ENCODE assay signal across 1 cellular context in genomic region chr2:241302083-241302482, GRCh38.
TF ChIP-seq lines count a peak whose summit lies in the region.

No MANE protein-coding gene starts in this region.

TF ChIP-seq in HepG2, 621 proteins besides CTCF, POLR2A, EP300 and RAD21:
- no peak for TF ChIP-seq HNRNPLL (IDR thresholded peaks at IDR 0.05; ENCODE audit: low read depth, low read length, poor library complexity, severe bottlenecking)
- TF ChIP-seq ZNF12 (CRISPR knock-in tag; IDR thresholded peaks at IDR 0.05): no peak
- no peak for TF ChIP-seq ZNF251 (CRISPR knock-in tag; IDR thresholded peaks at IDR 0.05)
- TF ChIP-seq ZEB1 (IDR thresholded peaks at IDR 0.05; ENCODE audit: insufficient replicate concordance, low read depth): peak; percentile 79
- no peak for TF ChIP-seq SP1 (IDR thresholded peaks at IDR 0.05)
- TF ChIP-seq SP1 (CRISPR knock-in tag; IDR thresholded peaks at IDR 0.05): 0 out of 2 replicates have a peak, but pooled peaks have one; percentile 5
- TF ChIP-seq, protein P1, sequence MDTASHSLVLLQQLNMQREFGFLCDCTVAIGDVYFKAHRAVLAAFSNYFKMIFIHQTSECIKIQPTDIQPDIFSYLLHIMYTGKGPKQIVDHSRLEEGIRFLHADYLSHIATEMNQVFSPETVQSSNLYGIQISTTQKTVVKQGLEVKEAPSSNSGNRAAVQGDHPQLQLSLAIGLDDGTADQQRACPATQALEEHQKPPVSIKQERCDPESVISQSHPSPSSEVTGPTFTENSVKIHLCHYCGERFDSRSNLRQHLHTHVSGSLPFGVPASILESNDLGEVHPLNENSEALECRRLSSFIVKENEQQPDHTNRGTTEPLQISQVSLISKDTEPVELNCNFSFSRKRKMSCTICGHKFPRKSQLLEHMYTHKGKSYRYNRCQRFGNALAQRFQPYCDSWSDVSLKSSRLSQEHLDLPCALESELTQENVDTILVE (CRISPR knock-in tag; IDR thresholded peaks at IDR 0.05): no peak
- peak; percentile 57 for TF ChIP-seq ZNF18 (CRISPR knock-in tag; IDR thresholded peaks at IDR 0.05; ENCODE audit: insufficient replicate concordance)
- TF ChIP-seq, protein P2, sequence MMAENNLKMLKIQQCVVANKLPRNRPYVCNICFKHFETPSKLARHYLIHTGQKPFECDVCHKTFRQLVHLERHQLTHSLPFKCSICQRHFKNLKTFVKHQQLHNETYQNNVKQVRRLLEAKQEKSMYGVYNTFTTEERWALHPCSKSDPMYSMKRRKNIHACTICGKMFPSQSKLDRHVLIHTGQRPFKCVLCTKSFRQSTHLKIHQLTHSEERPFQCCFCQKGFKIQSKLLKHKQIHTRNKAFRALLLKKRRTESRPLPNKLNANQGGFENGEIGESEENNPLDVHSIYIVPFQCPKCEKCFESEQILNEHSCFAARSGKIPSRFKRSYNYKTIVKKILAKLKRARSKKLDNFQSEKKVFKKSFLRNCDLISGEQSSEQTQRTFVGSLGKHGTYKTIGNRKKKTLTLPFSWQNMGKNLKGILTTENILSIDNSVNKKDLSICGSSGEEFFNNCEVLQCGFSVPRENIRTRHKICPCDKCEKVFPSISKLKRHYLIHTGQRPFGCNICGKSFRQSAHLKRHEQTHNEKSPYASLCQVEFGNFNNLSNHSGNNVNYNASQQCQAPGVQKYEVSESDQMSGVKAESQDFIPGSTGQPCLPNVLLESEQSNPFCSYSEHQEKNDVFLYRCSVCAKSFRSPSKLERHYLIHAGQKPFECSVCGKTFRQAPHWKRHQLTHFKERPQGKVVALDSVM (CRISPR knock-in tag; IDR thresholded peaks at IDR 0.05): peak; percentile 74; the same call in 1 of the 2 replicates
- no peak for TF ChIP-seq IRX3 (CRISPR knock-in tag; IDR thresholded peaks at IDR 0.05; ENCODE audit: borderline replicate concordance, low read depth)
- TF ChIP-seq DMAP1 (CRISPR knock-in tag; IDR thresholded peaks at IDR 0.05): no peak
- TF ChIP-seq ZMYM2 (CRISPR knock-in tag; IDR thresholded peaks at IDR 0.05): 0 out of 2 replicates have a peak, but pooled peaks have one; percentile 60
- no peak for TF ChIP-seq ZNF747 (CRISPR knock-in tag; IDR thresholded peaks at IDR 0.05; ENCODE audit: borderline replicate concordance)
- no peak for TF ChIP-seq FOXP1 (IDR thresholded peaks at IDR 0.05)
- 0 out of 2 replicates have a peak, but pooled peaks have one; percentile 45 for TF ChIP-seq FOXP1 (CRISPR knock-in tag; IDR thresholded peaks at IDR 0.05)
- peak; percentile 47; the same call in 1 of the 2 replicates for TF ChIP-seq HNF4G (IDR thresholded peaks at IDR 0.05; ENCODE audit: borderline replicate concordance, low read depth, low read length)
- TF ChIP-seq HNF4G (CRISPR knock-in tag; IDR thresholded peaks at IDR 0.05; ENCODE audit: borderline replicate concordance, low read depth): no peak
- TF ChIP-seq NKX3-1 (CRISPR knock-in tag; IDR thresholded peaks at IDR 0.05): no peak
- TF ChIP-seq KLF12 (CRISPR knock-in tag; IDR thresholded peaks at IDR 0.05; ENCODE audit: borderline replicate concordance): no peak
- no peak for TF ChIP-seq KLF13 (CRISPR knock-in tag; IDR thresholded peaks at IDR 0.05)
- TF ChIP-seq SAP130 (CRISPR knock-in tag; IDR thresholded peaks at IDR 0.05; ENCODE audit: low read depth): 0 out of 2 replicates have a peak, but pooled peaks have one; percentile 2
- no peak for TF ChIP-seq DNMT1 (CRISPR knock-in tag; IDR thresholded peaks at IDR 0.05)
- TF ChIP-seq THYN1 (CRISPR knock-in tag; IDR thresholded peaks at IDR 0.05; ENCODE audit: borderline replicate concordance, low read depth): no peak
- TF ChIP-seq, protein P3, sequence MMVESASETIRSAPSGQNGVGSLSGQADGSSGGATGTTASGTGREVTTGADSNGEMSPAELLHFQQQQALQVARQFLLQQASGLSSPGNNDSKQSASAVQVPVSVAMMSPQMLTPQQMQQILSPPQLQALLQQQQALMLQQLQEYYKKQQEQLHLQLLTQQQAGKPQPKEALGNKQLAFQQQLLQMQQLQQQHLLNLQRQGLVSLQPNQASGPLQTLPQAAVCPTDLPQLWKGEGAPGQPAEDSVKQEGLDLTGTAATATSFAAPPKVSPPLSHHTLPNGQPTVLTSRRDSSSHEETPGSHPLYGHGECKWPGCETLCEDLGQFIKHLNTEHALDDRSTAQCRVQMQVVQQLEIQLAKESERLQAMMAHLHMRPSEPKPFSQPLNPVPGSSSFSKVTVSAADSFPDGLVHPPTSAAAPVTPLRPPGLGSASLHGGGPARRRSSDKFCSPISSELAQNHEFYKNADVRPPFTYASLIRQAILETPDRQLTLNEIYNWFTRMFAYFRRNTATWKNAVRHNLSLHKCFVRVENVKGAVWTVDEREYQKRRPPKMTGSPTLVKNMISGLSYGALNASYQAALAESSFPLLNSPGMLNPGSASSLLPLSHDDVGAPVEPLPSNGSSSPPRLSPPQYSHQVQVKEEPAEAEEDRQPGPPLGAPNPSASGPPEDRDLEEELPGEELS (CRISPR knock-in tag; IDR thresholded peaks at IDR 0.05): 0 out of 2 replicates have a peak, but pooled peaks have one; percentile 36
- TF ChIP-seq ZNF557 (CRISPR knock-in tag; IDR thresholded peaks at IDR 0.05): no peak
- TF ChIP-seq HHEX (CRISPR knock-in tag; IDR thresholded peaks at IDR 0.05): peak; percentile 35; the same call in 1 of the 2 replicates
- TF ChIP-seq TBX3 (IDR thresholded peaks at IDR 0.05; ENCODE audit: borderline replicate concordance): peak; percentile 20; the same call in 1 of the 2 replicates
- no peak for TF ChIP-seq FIP1L1 (IDR thresholded peaks at IDR 0.05; ENCODE audit: borderline replicate concordance, insufficient read depth, low read depth, low read length)
- no peak for TF ChIP-seq NFYB (CRISPR knock-in tag; IDR thresholded peaks at IDR 0.05)
- peak; percentile 55; the same call in 1 of the 2 replicates for TF ChIP-seq ZNF460 (CRISPR knock-in tag; IDR thresholded peaks at IDR 0.05; ENCODE audit: borderline replicate concordance)
- TF ChIP-seq ISX (CRISPR knock-in tag; conservative IDR thresholded peaks at IDR 0.05): no peak
- no peak for TF ChIP-seq ZNF556 (CRISPR knock-in tag; IDR thresholded peaks at IDR 0.05; ENCODE audit: borderline replicate concordance)
- TF ChIP-seq ETV6 (CRISPR knock-in tag; conservative IDR thresholded peaks at IDR 0.05): no peak
- no peak for TF ChIP-seq NR2C2 (CRISPR knock-in tag; IDR thresholded peaks at IDR 0.05; ENCODE audit: borderline replicate concordance)
- TF ChIP-seq POGZ (CRISPR knock-in tag; IDR thresholded peaks at IDR 0.05): peak; percentile 52; the same call in 1 of the 2 replicates
- TF ChIP-seq, protein P4, sequence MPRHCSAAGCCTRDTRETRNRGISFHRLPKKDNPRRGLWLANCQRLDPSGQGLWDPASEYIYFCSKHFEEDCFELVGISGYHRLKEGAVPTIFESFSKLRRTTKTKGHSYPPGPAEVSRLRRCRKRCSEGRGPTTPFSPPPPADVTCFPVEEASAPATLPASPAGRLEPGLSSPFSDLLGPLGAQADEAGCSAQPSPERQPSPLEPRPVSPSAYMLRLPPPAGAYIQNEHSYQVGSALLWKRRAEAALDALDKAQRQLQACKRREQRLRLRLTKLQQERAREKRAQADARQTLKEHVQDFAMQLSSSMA (CRISPR knock-in tag; IDR thresholded peaks at IDR 0.05): no peak
- TF ChIP-seq ZFX (CRISPR knock-in tag; IDR thresholded peaks at IDR 0.05; ENCODE audit: low read depth): 0 out of 2 replicates have a peak, but pooled peaks have one; percentile 7
- no peak for TF ChIP-seq TOPORS (CRISPR knock-in tag; IDR thresholded peaks at IDR 0.05)
- 0 out of 2 replicates have a peak, but pooled peaks have one; percentile 24 for TF ChIP-seq ZMYM4 (CRISPR knock-in tag; IDR thresholded peaks at IDR 0.05)
- TF ChIP-seq HNF4A (CRISPR knock-in tag; IDR thresholded peaks at IDR 0.05): peak; percentile 87
- no peak for TF ChIP-seq ZNF749 (CRISPR knock-in tag; IDR thresholded peaks at IDR 0.05; ENCODE audit: borderline replicate concordance)
- no peak for TF ChIP-seq IKZF4 (CRISPR knock-in tag; IDR thresholded peaks at IDR 0.05; ENCODE audit: borderline replicate concordance, low read depth, not compliant biosample characterization)
- TF ChIP-seq ESRRA (CRISPR knock-in tag; IDR thresholded peaks at IDR 0.05; ENCODE audit: low read depth): 0 out of 2 replicates have a peak, but pooled peaks have one; percentile 14
- TF ChIP-seq HOXA3 (CRISPR knock-in tag; IDR thresholded peaks at IDR 0.05): peak; percentile 33; the same call in 1 of the 2 replicates
- TF ChIP-seq YEATS4 (CRISPR knock-in tag; IDR thresholded peaks at IDR 0.05; ENCODE audit: borderline replicate concordance): 0 out of 2 replicates have a peak, but pooled peaks have one; percentile 31
- TF ChIP-seq NR2F2 (IDR thresholded peaks at IDR 0.05; ENCODE audit: borderline replicate concordance, low read depth): no peak
- TF ChIP-seq SALL1 (CRISPR knock-in tag; IDR thresholded peaks at IDR 0.05): 0 out of 2 replicates have a peak, but pooled peaks have one; percentile 22
- no peak for TF ChIP-seq NPAS2 (CRISPR knock-in tag; IDR thresholded peaks at IDR 0.05; ENCODE audit: borderline replicate concordance)
- TF ChIP-seq PAXIP1 (CRISPR knock-in tag; conservative IDR thresholded peaks at IDR 0.05): peak; percentile 56
- TF ChIP-seq ATF5 (CRISPR knock-in tag; IDR thresholded peaks at IDR 0.05; ENCODE audit: low read depth): no peak
- TF ChIP-seq, protein P5, sequence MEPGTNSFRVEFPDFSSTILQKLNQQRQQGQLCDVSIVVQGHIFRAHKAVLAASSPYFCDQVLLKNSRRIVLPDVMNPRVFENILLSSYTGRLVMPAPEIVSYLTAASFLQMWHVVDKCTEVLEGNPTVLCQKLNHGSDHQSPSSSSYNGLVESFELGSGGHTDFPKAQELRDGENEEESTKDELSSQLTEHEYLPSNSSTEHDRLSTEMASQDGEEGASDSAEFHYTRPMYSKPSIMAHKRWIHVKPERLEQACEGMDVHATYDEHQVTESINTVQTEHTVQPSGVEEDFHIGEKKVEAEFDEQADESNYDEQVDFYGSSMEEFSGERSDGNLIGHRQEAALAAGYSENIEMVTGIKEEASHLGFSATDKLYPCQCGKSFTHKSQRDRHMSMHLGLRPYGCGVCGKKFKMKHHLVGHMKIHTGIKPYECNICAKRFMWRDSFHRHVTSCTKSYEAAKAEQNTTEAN (CRISPR knock-in tag; conservative IDR thresholded peaks at IDR 0.05): 0 out of 2 replicates have a peak, but pooled peaks have one; percentile 57
- TF ChIP-seq CCAR2 (optimal IDR thresholded peaks at IDR 0.05; ENCODE audit: low read depth, low read length): no peak
- TF ChIP-seq TBX2 (CRISPR knock-in tag; IDR thresholded peaks at IDR 0.05; ENCODE audit: borderline replicate concordance): peak; percentile 73; the same call in 1 of the 2 replicates
- TF ChIP-seq PBX3 (CRISPR knock-in tag; IDR thresholded peaks at IDR 0.05; ENCODE audit: borderline replicate concordance): no peak
